ENCODE assay signal across 10 cellular contexts in genomic region chr22:17219626-17219971, GRCh38. TPM values are rescaled to one million over a fixed set of nuclear protein-coding genes. Genes with fewer than 3 reads are reported as not detected.
DNase-seq lines count a peak whose midpoint lies in the region; ATAC-seq, FAIRE-seq and TF ChIP-seq lines count a peak whose summit lies in the region.
"Not testable (repeated sequence)": the region's sequence is repeated elsewhere in the genome, so short reads cannot be mapped to it uniquely, and the experiment has no call there.
"Had no signal": no experiment of that assay in that cellular context is flagged by ENCODE, and none has a peak within 500 bp of the region (broad histone marks: within the 10 kb centered on the region; RNA-seq: fewer than 3 reads in every experiment).

No MANE protein-coding gene starts in this region.

- not testable (repeated sequence) for H3K4me1 ChIP-seq in kidney (ENCODE audit: control insufficient read depth in 1 of 2, insufficient read depth in 1 of 2, low read depth in 1 of 2, low read length in 2 of 2); rectal smooth muscle tissue (ENCODE audit: control insufficient read depth, insufficient read depth, low read length); upper lobe of right lung

- H3K9ac ChIP-seq in SU-DHL-6 (ENCODE audit: low read length); kidney (ENCODE audit: low read length in 2 of 2); rectal smooth muscle tissue (ENCODE audit: low read length): not testable (repeated sequence)

- not testable (repeated sequence) for H2AFZ ChIP-seq in SU-DHL-6 (ENCODE audit: low read depth, low read length, severe bottlenecking)

- intact Hi-C loops in CD14-positive monocyte (cut with micrococcal nuclease) = loop anchor here in 1 of 2 donors (2.0 to 10.0 kb wide), 2 partner anchors 23 to 65 kb away; partner anchors contain the start of gene HDHD5
- intact Hi-C loops in kidney (cut with DNase I); upper lobe of right lung (cut with DNase I): not testable (repeated sequence)

- not testable (repeated sequence) for FAIRE-seq in kidney (lab: Jason Lieb, UNC)

- TF ChIP-seq CTCF in CD14-positive monocyte (IDR thresholded peaks at IDR 0.05); SU-DHL-6 (IDR thresholded peaks at IDR 0.05; ENCODE audit: insufficient read depth, low read length, poor library complexity, severe bottlenecking); kidney (IDR thresholded peaks at IDR 0.05; ENCODE audit: borderline replicate concordance, extremely low read depth, insufficient read depth); upper lobe of right lung (IDR thresholded peaks at IDR 0.05): not testable (repeated sequence)

- H3K27me3 ChIP-seq in SU-DHL-6 (ENCODE audit: low read length); rectal smooth muscle tissue (ENCODE audit: control insufficient read depth, insufficient read depth, low read length); upper lobe of right lung: not testable (repeated sequence)

- H3K27ac ChIP-seq in SU-DHL-6 (ENCODE audit: low read depth, low read length) = peak overlapping the region; percentile 84; the same call in 1 of the 2 replicates
- not testable (repeated sequence) for H3K27ac ChIP-seq in kidney (ENCODE audit: low read depth in 2 of 2, low read length in 2 of 2); rectal smooth muscle tissue (ENCODE audit: low read depth, low read length)
- H3K27ac ChIP-seq in upper lobe of right lung = peak overlapping the region; percentile 78

- H3K79me2 ChIP-seq in SU-DHL-6 (ENCODE audit: insufficient read depth, low read length) = not testable (repeated sequence)

- H3K9me3 ChIP-seq in SU-DHL-6 (ENCODE audit: insufficient read depth, low read length); kidney (ENCODE audit: control insufficient read depth in 1 of 2, low read length in 2 of 2); upper lobe of right lung: not testable (repeated sequence)

- not testable (repeated sequence) for H3K9me3 Mint-ChIP-seq in CD14-positive monocyte; IgD-negative memory B cell; activated CD8-positive, alpha-beta T cell treated with anti-CD3 and anti-CD28 coated beads, Interleukin-2, amount 10 ng/mL, durations not matched to agents 7 days and 5 days (ENCODE audit: insufficient read depth); activated naive CD8-positive, alpha-beta T cell treated with anti-CD3 and anti-CD28 coated beads for 36 hours

- H3K9me2 ChIP-seq in SU-DHL-6 (replicated peaks; ENCODE audit: insufficient read depth, low read length) = not testable (repeated sequence)

- H3K4me2 ChIP-seq in SU-DHL-6 (ENCODE audit: low read depth, low read length, poor library complexity, severe bottlenecking) = peak overlapping the region; percentile 94

- POLR2A ChIA-PET in activated CD8-positive, alpha-beta T cell treated with anti-CD3 and anti-CD28 coated beads, Interleukin-2, amount 10 ng/mL, durations not matched to agents 7 days and 5 days (lab: Charles Lee) = interaction anchor here (1.0 to 2.7 kb wide), 9 partner anchors 10 to 60 kb away, joined by 3 to 24 read pairs (median 5); no protein-coding TSS in a partner anchor

- H3K36me3 Mint-ChIP-seq in CD14-positive monocyte = peaks cover 9 to 13% of the 10 kb centered on the region in 2 donors
- not testable (repeated sequence) for H3K36me3 Mint-ChIP-seq in IgD-negative memory B cell; activated naive CD8-positive, alpha-beta T cell treated with anti-CD3 and anti-CD28 coated beads for 36 hours
- H3K36me3 Mint-ChIP-seq in activated CD8-positive, alpha-beta T cell treated with anti-CD3 and anti-CD28 coated beads, Interleukin-2, amount 10 ng/mL, durations not matched to agents 7 days and 5 days (ENCODE audit: low read depth) = peaks cover 22% of the 10 kb centered on the region

- ATAC-seq in activated CD8-positive, alpha-beta T cell treated with anti-CD3 and anti-CD28 coated beads, Interleukin-2, amount 10 ng/mL, durations not matched to agents 7 days and 5 days; upper lobe of right lung: not testable (repeated sequence)

- H3K27ac Mint-ChIP-seq in CD14-positive monocyte (peak overlapping the region; percentile 88 to 99 (median 97)), IgD-negative memory B cell (peak overlapping the region; percentile 84 to 92 (median 90))
- H3K27ac Mint-ChIP-seq in activated CD8-positive, alpha-beta T cell treated with anti-CD3 and anti-CD28 coated beads, Interleukin-2, amount 10 ng/mL, durations not matched to agents 7 days and 5 days = peak overlapping the region; percentile 98
- H3K27ac Mint-ChIP-seq in activated naive CD8-positive, alpha-beta T cell treated with anti-CD3 and anti-CD28 coated beads for 36 hours = peak overlapping the region; percentile 81

- not testable (repeated sequence) for DNase-seq in CD14-positive monocyte (ENCODE audit: low spot score); activated CD8-positive, alpha-beta T cell treated with anti-CD3 and anti-CD28 coated beads, Interleukin-2, amount 10 ng/mL, durations not matched to agents 7 days and 5 days; activated naive CD8-positive, alpha-beta T cell treated with anti-CD3 and anti-CD28 coated beads for 36 hours; upper lobe of right lung
- DNase-seq in kidney = peak; percentile 14

- H3K27me3 Mint-ChIP-seq in CD14-positive monocyte (ENCODE audit: low read depth in 3 of 3); IgD-negative memory B cell; activated CD8-positive, alpha-beta T cell treated with anti-CD3 and anti-CD28 coated beads, Interleukin-2, amount 10 ng/mL, durations not matched to agents 7 days and 5 days (ENCODE audit: low read depth); activated naive CD8-positive, alpha-beta T cell treated with anti-CD3 and anti-CD28 coated beads for 36 hours: not testable (repeated sequence)

- H3K4me3 ChIP-seq in SU-DHL-6 (ENCODE audit: insufficient read depth, low read length, poor library complexity, severe bottlenecking) = peak overlapping the region; percentile 45
- not testable (repeated sequence) for H3K4me3 ChIP-seq in kidney (ENCODE audit: low read length in 2 of 2)
- peak overlapping the region; percentile 3 for H3K4me3 ChIP-seq in rectal smooth muscle tissue (ENCODE audit: low read length)
- H3K4me3 ChIP-seq in upper lobe of right lung = peak overlapping the region; percentile 41

- H3K4me3 Mint-ChIP-seq in CD14-positive monocyte (peak overlapping the region; percentile 88 to 96), IgD-negative memory B cell (peak overlapping the region; percentile 77 to 95 (median 89))
- peak overlapping the region; percentile 85 for H3K4me3 Mint-ChIP-seq in activated CD8-positive, alpha-beta T cell treated with anti-CD3 and anti-CD28 coated beads, Interleukin-2, amount 10 ng/mL, durations not matched to agents 7 days and 5 days
- peak overlapping the region; percentile 79 for H3K4me3 Mint-ChIP-seq in activated naive CD8-positive, alpha-beta T cell treated with anti-CD3 and anti-CD28 coated beads for 36 hours

- H3K36me3 ChIP-seq in SU-DHL-6 (ENCODE audit: low read length); kidney (ENCODE audit: control insufficient read depth in 1 of 2, insufficient read depth in 2 of 2, low read length in 2 of 2); rectal smooth muscle tissue (ENCODE audit: control insufficient read depth, insufficient read depth, low read length); upper lobe of right lung: not testable (repeated sequence)

- not testable (repeated sequence) for H4K20me1 ChIP-seq in SU-DHL-6 (ENCODE audit: low read depth, low read length)

- H3F3A ChIP-seq in SU-DHL-6 (ENCODE audit: insufficient read depth) = not testable (repeated sequence)

- H3K4me1 Mint-ChIP-seq in CD14-positive monocyte (peaks cover 70% of the 10 kb centered on the region), IgD-negative memory B cell (peaks cover 41 to 55% (median 43%) of the 10 kb centered on the region in 3 donors)
- H3K4me1 Mint-ChIP-seq in activated CD8-positive, alpha-beta T cell treated with anti-CD3 and anti-CD28 coated beads, Interleukin-2, amount 10 ng/mL, durations not matched to agents 7 days and 5 days (ENCODE audit: low read depth) = peaks cover 60% of the 10 kb centered on the region
- peaks cover 57% of the 10 kb centered on the region for H3K4me1 Mint-ChIP-seq in activated naive CD8-positive, alpha-beta T cell treated with anti-CD3 and anti-CD28 coated beads for 36 hours

- CTCF ChIA-PET in activated CD8-positive, alpha-beta T cell treated with anti-CD3 and anti-CD28 coated beads, Interleukin-2, amount 10 ng/mL, durations not matched to agents 7 days and 5 days (lab: Charles Lee) = interaction anchor here (1.2 to 3.4 kb wide), 9 partner anchors 9 to 282 kb away, joined by 3 to 21 read pairs (median 5); no protein-coding TSS in a partner anchor

RNA-seq across cellular contexts. Expression of gene ADA2, which starts 0.4 kb away (rescaled TPM):
- 100 to 1,000 TPM; 336 to 553 TPM for polyA plus RNA-seq in CD14-positive monocyte
- polyA plus RNA-seq in IgD-negative memory B cell = 59.9 TPM
- 10 to 100 TPM; 61.5 to 65.0 TPM for total RNA-seq in activated CD8-positive, alpha-beta T cell treated with anti-CD3 and anti-CD28 coated beads, Interleukin-2, amount 10 ng/mL, durations not matched to agents 7 days and 5 days
- 1 to 10 TPM; 7.0 to 7.1 TPM for total RNA-seq in activated naive CD8-positive, alpha-beta T cell treated with anti-CD3 and anti-CD28 coated beads for 36 hours
- 26.8 TPM for total RNA-seq in kidney
- 33.2 TPM for polyA plus RNA-seq in kidney (ENCODE audit: insufficient read depth, low read depth, low replicate concordance)
- 82.2 TPM for total RNA-seq in upper lobe of right lung
- total RNA-seq: Calu3, PC-3 had no signal
